Comparison of ENCODE assay signal across 16 cellular contexts in the genomic region with DNA sequence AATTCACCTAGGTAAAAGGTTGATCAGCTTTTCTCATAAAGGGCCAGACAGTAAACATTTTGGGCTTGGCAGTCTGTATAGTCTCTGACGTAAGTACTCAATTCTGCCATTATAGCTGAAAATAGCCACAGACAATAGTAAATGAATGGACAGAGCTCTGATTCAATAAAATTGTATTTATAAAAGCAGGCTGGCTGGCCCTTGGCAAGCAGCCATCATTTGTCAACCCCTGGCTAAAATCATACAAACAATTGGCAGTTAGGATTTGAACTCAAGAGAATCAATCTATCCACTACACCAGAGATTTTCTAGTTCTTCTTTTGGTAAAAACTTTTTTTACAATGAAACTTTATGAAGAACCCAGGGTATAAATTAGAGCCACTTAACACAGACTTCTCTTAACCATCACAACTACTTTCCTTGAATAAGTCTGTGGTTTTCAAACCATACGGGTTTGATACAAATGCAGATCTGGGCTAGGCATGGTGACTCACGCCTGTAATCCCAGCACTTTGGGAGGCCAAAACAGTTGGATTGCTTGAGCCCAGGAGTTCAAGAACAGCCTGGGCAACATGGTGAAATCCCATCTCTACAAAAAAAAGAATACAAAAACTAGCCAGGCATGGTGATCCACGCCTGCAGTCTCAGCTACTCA.
DNase-seq lines count a peak whose midpoint lies in the region; ATAC-seq and TF ChIP-seq lines count a peak whose summit lies in the region.
"Had no signal": no experiment of that assay in that cellular context is flagged by ENCODE, and none has a peak within 500 bp of the region (broad histone marks: within the 10 kb centered on the region; RNA-seq: fewer than 3 reads in every experiment).

No MANE protein-coding gene starts in this region.

- H3K9me3 Mint-ChIP-seq in T-helper 2 cell treated with Interferon-gamma antibody and Interleukin-4, amounts not matched to agents 5 μg/mL and 100 μg/mL, for 36 hours: no peaks in the 10 kb centered on the region
- H3K9me3 Mint-ChIP-seq: activated CD4-positive, alpha-beta memory T cell treated with anti-CD3 and anti-CD28 coated beads, Interleukin-2, amount 10 ng/mL, durations not matched to agents 7 days and 5 days; CD8-positive, alpha-beta T cell had no signal

- peak; percentile 61 for DNase-seq in LNCaP clone FGC (ENCODE audit: low read depth)
- peak; percentile 69 for DNase-seq in SK-MEL-5 (ENCODE audit: low read depth, low spot score)
- DNase-seq in fibroblast of pulmonary artery (ENCODE audit: low read depth): peak; percentile 36
- DNase-seq in retinal pigment epithelial cell (ENCODE audit: low read depth): peak; percentile 50
- no peak for DNase-seq in T-helper 2 cell treated with Interferon-gamma antibody and Interleukin-4, amounts not matched to agents 5 μg/mL and 100 μg/mL, for 36 hours (ENCODE audit: low spot score)
- no peak for DNase-seq in T-helper 17 cell
- DNase-seq: activated CD4-positive, alpha-beta memory T cell treated with anti-CD3 and anti-CD28 coated beads, Interleukin-2, amount 10 ng/mL, durations not matched to agents 7 days and 5 days; CD8-positive, alpha-beta T cell; kidney; naive thymus-derived CD8-positive, alpha-beta T cell; spleen; T-helper 9 cell had no signal

- no peak for ATAC-seq in GM19351 (IDR thresholded peaks at IDR 0.05; ENCODE audit: unreplicated experiment)
- no peak for ATAC-seq in GM21526 (IDR thresholded peaks at IDR 0.05; ENCODE audit: low FRiP score, unreplicated experiment)
- ATAC-seq in T-helper 17 cell: no peak
- ATAC-seq: CD8-positive, alpha-beta T cell; naive thymus-derived CD8-positive, alpha-beta T cell; Panc1 had no signal

- no peak overlapping the region for H3K27ac Mint-ChIP-seq in T-helper 2 cell treated with Interferon-gamma antibody and Interleukin-4, amounts not matched to agents 5 μg/mL and 100 μg/mL, for 36 hours
- no peak overlapping the region for H3K27ac Mint-ChIP-seq in T-helper 17 cell
- H3K27ac Mint-ChIP-seq: activated CD4-positive, alpha-beta memory T cell treated with anti-CD3 and anti-CD28 coated beads, Interleukin-2, amount 10 ng/mL, durations not matched to agents 7 days and 5 days; CD8-positive, alpha-beta T cell; naive thymus-derived CD8-positive, alpha-beta T cell had no signal

- no peaks in the 10 kb centered on the region for H3K36me3 Mint-ChIP-seq in T-helper 2 cell treated with Interferon-gamma antibody and Interleukin-4, amounts not matched to agents 5 μg/mL and 100 μg/mL, for 36 hours (ENCODE audit: low read depth)
- H3K36me3 Mint-ChIP-seq in T-helper 17 cell (ENCODE audit: low read depth): no peaks in the 10 kb centered on the region
- H3K36me3 Mint-ChIP-seq: CD8-positive, alpha-beta T cell; naive thymus-derived CD8-positive, alpha-beta T cell had no signal

- H3K9me3 ChIP-seq in T-helper 17 cell (ENCODE audit: control insufficient read depth, low read length, poor library complexity, severe bottlenecking): no peaks in the 10 kb centered on the region
- H3K9me3 ChIP-seq: spleen, thoracic aorta had no signal

- H3K4me3 Mint-ChIP-seq in T-helper 2 cell treated with Interferon-gamma antibody and Interleukin-4, amounts not matched to agents 5 μg/mL and 100 μg/mL, for 36 hours: no peak overlapping the region
- H3K4me3 Mint-ChIP-seq in T-helper 17 cell: no peak overlapping the region
- H3K4me3 Mint-ChIP-seq: activated CD4-positive, alpha-beta memory T cell treated with anti-CD3 and anti-CD28 coated beads, Interleukin-2, amount 10 ng/mL, durations not matched to agents 7 days and 5 days; CD8-positive, alpha-beta T cell; naive thymus-derived CD8-positive, alpha-beta T cell had no signal

- H3K4me3 ChIP-seq in LNCaP clone FGC (ENCODE audit: low read depth, low read length) (no peak overlapping the region), fibroblast of pulmonary artery (replicated peaks; ENCODE audit: low read depth, low read length) (no peak overlapping the region), retinal pigment epithelial cell (ENCODE audit: low read length) (no peak overlapping the region)
- H3K4me3 ChIP-seq: spleen, thoracic aorta had no signal

- H3K27me3 Mint-ChIP-seq in T-helper 2 cell treated with Interferon-gamma antibody and Interleukin-4, amounts not matched to agents 5 μg/mL and 100 μg/mL, for 36 hours (ENCODE audit: low read depth): no peaks in the 10 kb centered on the region
- peaks cover 7% of the 10 kb centered on the region for H3K27me3 Mint-ChIP-seq in T-helper 17 cell

- in situ Hi-C loops in SK-MEL-5 (cut with HindIII; ENCODE audit: low pct_unique_long_range_greater_than_20kb, low sequenced_read_pairs): no loop called here

- no peak for TF ChIP-seq CTCF in LNCaP clone FGC (IDR thresholded peaks at IDR 0.05; ENCODE audit: control insufficient read depth, extremely low read depth, insufficient read depth)
- no peak for TF ChIP-seq CTCF in fibroblast of pulmonary artery (IDR thresholded peaks at IDR 0.05; ENCODE audit: low read length, missing control alignments)
- no peak for TF ChIP-seq CTCF in retinal pigment epithelial cell (conservative IDR thresholded peaks at IDR 0.05; ENCODE audit: low read depth, low read length)

- H3K4me1 Mint-ChIP-seq in T-helper 2 cell treated with Interferon-gamma antibody and Interleukin-4, amounts not matched to agents 5 μg/mL and 100 μg/mL, for 36 hours (ENCODE audit: low read depth): no peaks in the 10 kb centered on the region
- H3K4me1 Mint-ChIP-seq in T-helper 17 cell: no peaks in the 10 kb centered on the region
- H3K4me1 Mint-ChIP-seq: activated CD4-positive, alpha-beta memory T cell treated with anti-CD3 and anti-CD28 coated beads, Interleukin-2, amount 10 ng/mL, durations not matched to agents 7 days and 5 days; naive thymus-derived CD8-positive, alpha-beta T cell had no signal

Comparison
In these comparisons a context has a peak if more than half of its experiments do, and no peak if none do; other contexts are left out.
1. DNase-seq: peak in LNCaP clone FGC (single experiment), SK-MEL-5 (single experiment), fibroblast of pulmonary artery (single experiment) and retinal pigment epithelial cell (single experiment); none in T-helper 2 cell treated with Interferon-gamma antibody and Interleukin-4, amounts not matched to agents 5 μg/mL and 100 μg/mL, for 36 hours (single experiment) and T-helper 17 cell (0 of 3).